Comparison of ENCODE assay signal across 11 cellular contexts in the genomic region with DNA sequence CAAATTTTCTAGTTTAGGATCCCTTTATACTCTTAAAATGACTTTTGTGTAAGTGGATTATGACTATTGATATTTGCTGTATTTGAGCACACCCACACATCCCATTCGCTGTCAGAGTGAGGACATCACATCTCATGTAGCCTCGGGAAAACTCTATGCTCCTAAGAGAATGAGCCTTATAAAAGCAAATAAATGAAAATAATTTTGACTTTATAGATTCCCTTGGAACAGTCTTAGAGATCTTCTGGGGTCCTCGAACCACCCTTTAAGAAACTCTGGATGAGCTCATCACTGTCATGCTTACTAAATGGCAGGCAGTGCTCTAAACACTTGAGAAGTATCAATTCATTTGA.
"Had no signal": no experiment of that assay in that cellular context is flagged by ENCODE, and none has a peak within 500 bp of the region (broad histone marks: within the 10 kb centered on the region; RNA-seq: fewer than 3 reads in every experiment).

No MANE protein-coding gene starts in this region.

- H3K27me3 Mint-ChIP-seq: activated CD8-positive, alpha-beta memory T cell treated with anti-CD3 and anti-CD28 coated beads, Interleukin-2, amount 10 ng/mL, durations not matched to agents 7 days and 5 days; activated naive CD4-positive, alpha-beta T cell treated with anti-CD3 and anti-CD28 coated beads, Interleukin-2, amount 50 U/mL, for 24 hours; activated T-cell treated with anti-CD3 and anti-CD28 coated beads, Interleukin-2, amount 50 U/mL, for 24 hours; memory B cell; natural killer cell treated with Interleukin-12 subunit alpha and Interleukin-12 subunit beta and Interleukin-15 and Interleukin-18, amount 100 ng/mL, for 72 hours; stimulated activated naive CD8-positive, alpha-beta T cell treated with anti-CD3 and anti-CD28 coated beads, Interleukin-15, Interleukin-2, amounts not matched to agents 100 ng/mL and 50 ng/mL, for 24 hours had no signal

- H3K4me3 Mint-ChIP-seq: activated CD8-positive, alpha-beta memory T cell treated with anti-CD3 and anti-CD28 coated beads, Interleukin-2, amount 10 ng/mL, durations not matched to agents 7 days and 5 days; activated naive CD4-positive, alpha-beta T cell treated with anti-CD3 and anti-CD28 coated beads, Interleukin-2, amount 50 U/mL, for 24 hours; activated T-cell treated with anti-CD3 and anti-CD28 coated beads, Interleukin-2, amount 50 U/mL, for 24 hours; memory B cell; natural killer cell treated with Interleukin-12 subunit alpha and Interleukin-12 subunit beta and Interleukin-15 and Interleukin-18, amount 100 ng/mL, for 72 hours; stimulated activated naive CD8-positive, alpha-beta T cell treated with anti-CD3 and anti-CD28 coated beads, Interleukin-15, Interleukin-2, amounts not matched to agents 100 ng/mL and 50 ng/mL, for 24 hours; T-helper 1 cell treated with Interleukin-12 subunit alpha and Interleukin-12 subunit beta and Interleukin-4 antibody, amounts not matched to agents 30 μg/mL and 1 μg/mL, for 36 hours had no signal

- H3K9me3 ChIP-seq: heart left ventricle, left ventricle myocardium inferior, upper lobe of right lung had no signal

- H3K27me3 ChIP-seq: brain microvascular endothelial cell, heart left ventricle, upper lobe of right lung had no signal

- H3K36me3 Mint-ChIP-seq: natural killer cell treated with Interleukin-12 subunit alpha and Interleukin-12 subunit beta and Interleukin-15 and Interleukin-18, amount 100 ng/mL, for 72 hours had no signal

- H3K27ac ChIP-seq: brain microvascular endothelial cell, heart left ventricle, left ventricle myocardium inferior, upper lobe of right lung had no signal

- H3K27ac Mint-ChIP-seq: activated CD8-positive, alpha-beta memory T cell treated with anti-CD3 and anti-CD28 coated beads, Interleukin-2, amount 10 ng/mL, durations not matched to agents 7 days and 5 days; activated naive CD4-positive, alpha-beta T cell treated with anti-CD3 and anti-CD28 coated beads, Interleukin-2, amount 50 U/mL, for 24 hours; activated T-cell treated with anti-CD3 and anti-CD28 coated beads, Interleukin-2, amount 50 U/mL, for 24 hours; memory B cell; natural killer cell treated with Interleukin-12 subunit alpha and Interleukin-12 subunit beta and Interleukin-15 and Interleukin-18, amount 100 ng/mL, for 72 hours; stimulated activated naive CD8-positive, alpha-beta T cell treated with anti-CD3 and anti-CD28 coated beads, Interleukin-15, Interleukin-2, amounts not matched to agents 100 ng/mL and 50 ng/mL, for 24 hours; T-helper 1 cell treated with Interleukin-12 subunit alpha and Interleukin-12 subunit beta and Interleukin-4 antibody, amounts not matched to agents 30 μg/mL and 1 μg/mL, for 36 hours had no signal

- H3K9me3 Mint-ChIP-seq: activated naive CD4-positive, alpha-beta T cell treated with anti-CD3 and anti-CD28 coated beads, Interleukin-2, amount 50 U/mL, for 24 hours; activated T-cell treated with anti-CD3 and anti-CD28 coated beads, Interleukin-2, amount 50 U/mL, for 24 hours; memory B cell; natural killer cell treated with Interleukin-12 subunit alpha and Interleukin-12 subunit beta and Interleukin-15 and Interleukin-18, amount 100 ng/mL, for 72 hours; stimulated activated naive CD8-positive, alpha-beta T cell treated with anti-CD3 and anti-CD28 coated beads, Interleukin-15, Interleukin-2, amounts not matched to agents 100 ng/mL and 50 ng/mL, for 24 hours; T-helper 1 cell treated with Interleukin-12 subunit alpha and Interleukin-12 subunit beta and Interleukin-4 antibody, amounts not matched to agents 30 μg/mL and 1 μg/mL, for 36 hours had no signal

- DNase-seq: upper lobe of right lung had no signal

- H3K4me1 Mint-ChIP-seq: activated CD8-positive, alpha-beta memory T cell treated with anti-CD3 and anti-CD28 coated beads, Interleukin-2, amount 10 ng/mL, durations not matched to agents 7 days and 5 days; activated naive CD4-positive, alpha-beta T cell treated with anti-CD3 and anti-CD28 coated beads, Interleukin-2, amount 50 U/mL, for 24 hours; memory B cell had no signal

- H3K4me3 ChIP-seq: heart left ventricle, left ventricle myocardium inferior, upper lobe of right lung had no signal

- H3K4me1 ChIP-seq: heart left ventricle, left ventricle myocardium inferior, upper lobe of right lung had no signal
